In genomic region chr13:99859178-99860177, GRCh38 we compare ENCODE assay signal across 9 cellular contexts.
A peak's percentile ranks its signal among the peaks of the same experiment; 100 is the strongest.
DNase-seq lines count a peak whose midpoint lies in the region; ATAC-seq and TF ChIP-seq lines count a peak whose summit lies in the region.
"Had no signal": no experiment of that assay in that cellular context is flagged by ENCODE, and none has a peak within 500 bp of the region (broad histone marks: within the 10 kb centered on the region; RNA-seq: fewer than 3 reads in every experiment).

No MANE protein-coding gene starts in this region.

- intact Hi-C loops in ascending aorta (cut with DNase I) = no loop called here

- no peak for TF ChIP-seq CTCF in ascending aorta (IDR thresholded peaks at IDR 0.05)

- no peaks in the 10 kb centered on the region for H3K9me3 ChIP-seq in ascending aorta

- H3K4me1 ChIP-seq in ascending aorta = no peaks in the 10 kb centered on the region

- no peak overlapping the region for H3K4me3 ChIP-seq in ascending aorta

- peak; percentile 94 for ATAC-seq in GM18870 (IDR thresholded peaks at IDR 0.05; ENCODE audit: unreplicated experiment)
- peak; percentile 87 for ATAC-seq in HG02870 (IDR thresholded peaks at IDR 0.05; ENCODE audit: unreplicated experiment)
- no peak for ATAC-seq in HG03025 (IDR thresholded peaks at IDR 0.05; ENCODE audit: low FRiP score, unreplicated experiment)

- no peak overlapping the region for H3K27ac ChIP-seq in ascending aorta

- H3K27me3 ChIP-seq in ascending aorta = no peaks in the 10 kb centered on the region

- peak; percentile 12 to 18 for DNase-seq in activated CD8-positive, alpha-beta memory T cell treated with anti-CD3 and anti-CD28 coated beads for 4 hours (ENCODE audit: low read depth in 2 of 2)
- DNase-seq in stimulated activated CD4-positive, alpha-beta T cell treated with anti-CD3 and anti-CD28 coated beads, Interleukin-1b, Interleukin-23, amount 100 ng/mL, for 24 hours (ENCODE audit: low read depth in 4 of 4, low spot score in 1 of 4) = peak; percentile 14 to 55 (median 25)
- no peak for DNase-seq in GM19240 (ENCODE audit: insufficient read length, low spot score)
- DNase-seq in ascending aorta (ENCODE audit: low spot score in 2 of 2) = no peak
- no peak for DNase-seq in iPS-NIHi11 (ENCODE audit: low spot score)
- DNase-seq: SW 1271 had no signal

- H3K36me3 ChIP-seq in ascending aorta = no peaks in the 10 kb centered on the region

Comparison
In these comparisons a context has a peak if more than half of its experiments do, and no peak if none do; other contexts are left out.
1. DNase-seq: peak in activated CD8-positive, alpha-beta memory T cell treated with anti-CD3 and anti-CD28 coated beads for 4 hours (2 of 2) and stimulated activated CD4-positive, alpha-beta T cell treated with anti-CD3 and anti-CD28 coated beads, Interleukin-1b, Interleukin-23, amount 100 ng/mL, for 24 hours (4 of 4); none in GM19240 (single experiment), ascending aorta (0 of 2) and iPS-NIHi11 (single experiment).